In genomic region chr1:9248341-9249262, GRCh38 we compare ENCODE assay signal across 15 cellular contexts. TPM values are rescaled to one million over a fixed set of nuclear protein-coding genes. Genes with fewer than 3 reads are reported as not detected.
DNase-seq lines count a peak whose midpoint lies in the region; ATAC-seq and TF ChIP-seq lines count a peak whose summit lies in the region.
"Had no signal": no experiment of that assay in that cellular context is flagged by ENCODE, and none has a peak within 500 bp of the region (broad histone marks: within the 10 kb centered on the region; RNA-seq: fewer than 3 reads in every experiment).

No MANE protein-coding gene starts in this region.

- no peaks in the 10 kb centered on the region for H3K79me2 ChIP-seq in mammary epithelial cell (ENCODE audit: insufficient read depth, low read length)

- no peaks in the 10 kb centered on the region for H4K20me1 ChIP-seq in mammary epithelial cell (ENCODE audit: insufficient read depth, low read length)

- CTCF ChIA-PET in mammary epithelial cell (lab: Charles Lee; ENCODE audit: low non-redundant PET) = no interaction called here

- H3K9me3 ChIP-seq in breast epithelium (no peaks in the 10 kb centered on the region), mammary epithelial cell (replicated peaks; ENCODE audit: insufficient read depth, low read length) (no peaks in the 10 kb centered on the region), neutrophil (no peaks in the 10 kb centered on the region), upper lobe of right lung (no peaks in the 10 kb centered on the region), sigmoid colon (no peaks in the 10 kb centered on the region)

- no peak overlapping the region for H3K4me2 ChIP-seq in mammary epithelial cell (ENCODE audit: insufficient read depth, low read depth, low read length)
- H3K4me2 ChIP-seq: PC-9 had no signal

- DNase-seq in breast epithelium (ENCODE audit: low spot score in 2 of 2) (no peak), mammary epithelial cell (no peak), fibroblast of gingiva (ENCODE audit: low read depth) (peak; percentile 29), upper lobe of right lung (no peak), sigmoid colon (no peak), COLO829 (ENCODE audit: low spot score) (no peak), NCI-H146 treated with DMSO at 0.1 percent for 48 hours (lab: John Stamatoyannopoulos, UW; ENCODE audit: unreplicated experiment) (no peak)
- DNase-seq: activated CD4-positive, alpha-beta T cell treated with anti-CD3 and anti-CD28 coated beads, Interleukin-2, amount 10 ng/mL, durations not matched to agents 24 days and 14 days; activated effector memory CD4-positive, alpha-beta T cell treated with Interleukin-2 at 50 U/mL for 16 hours; Calu3; erythroblast; PC-9 had no signal

- in situ Hi-C loops in mammary epithelial cell (cut with MboI; ENCODE audit: low sequenced_read_pairs in 2 of 2) = no loop called here

- H3K27ac ChIP-seq in breast epithelium = peak overlapping the region; percentile 14 to 66
- H3K27ac ChIP-seq in mammary epithelial cell (ENCODE audit: insufficient read depth, low read depth, low read length) = no peak overlapping the region
- H3K27ac ChIP-seq in neutrophil = peak overlapping the region; percentile 45
- H3K27ac ChIP-seq in upper lobe of right lung = peak overlapping the region; percentile 53
- peak overlapping the region in 2 of 4 donors; percentile 61 to 81 for H3K27ac ChIP-seq in sigmoid colon
- H3K27ac ChIP-seq: PC-9 had no signal

- no peak for TF ChIP-seq EP300 in sigmoid colon (IDR thresholded peaks at IDR 0.05)

- H2AFZ ChIP-seq in mammary epithelial cell (ENCODE audit: low read depth, low read length) = no peak overlapping the region
- H2AFZ ChIP-seq: PC-9 had no signal

- no peaks in the 10 kb centered on the region for H3K36me3 ChIP-seq in breast epithelium
- no peaks in the 10 kb centered on the region for H3K36me3 ChIP-seq in mammary epithelial cell (ENCODE audit: insufficient read depth, low read length)
- peaks cover 54% of the 10 kb centered on the region for H3K36me3 ChIP-seq in neutrophil
- peaks cover 22% of the 10 kb centered on the region for H3K36me3 ChIP-seq in upper lobe of right lung
- peaks cover 4 to 30% (median 22%) of the 10 kb centered on the region in 4 donors for H3K36me3 ChIP-seq in sigmoid colon

- dilution Hi-C loops in mammary epithelial cell (cut with HindIII; ENCODE audit: low sequenced_read_pairs) = no loop called here

- BruUV-seq in mammary epithelial cell (replicated peaks; lab: Mats Ljungman, UMichigan) = no TSS peak

- intact Hi-C loops in breast epithelium (cut with DNase I; ENCODE audit: low total_unique reads) = no loop called here
- intact Hi-C loops in mammary epithelial cell (cut with micrococcal nuclease) = no loop called here
- intact Hi-C loops in upper lobe of right lung (cut with DNase I) = no loop called here
- intact Hi-C loops in sigmoid colon (cut with DNase I) = no loop called here

- H3K4me3 ChIP-seq in breast epithelium (no peak overlapping the region), mammary epithelial cell (replicated peaks in 1 of 3; ENCODE audit: insufficient read depth in 1 of 3, low read depth in 2 of 3, low read length in 3 of 3) (no peak overlapping the region), neutrophil (ENCODE audit: low read depth in 1 of 2, low read length in 1 of 2) (no peak overlapping the region), upper lobe of right lung (no peak overlapping the region), sigmoid colon (no peak overlapping the region)
- H3K4me3 ChIP-seq: cardiac muscle cell, PC-9 had no signal

- H3K27me3 ChIP-seq in breast epithelium (no peaks in the 10 kb centered on the region), mammary epithelial cell (ENCODE audit: insufficient read depth, low read length) (no peaks in the 10 kb centered on the region), neutrophil (no peaks in the 10 kb centered on the region), upper lobe of right lung (no peaks in the 10 kb centered on the region), sigmoid colon (no peaks in the 10 kb centered on the region)
- H3K27me3 ChIP-seq: cardiac muscle cell had no signal

- TF ChIP-seq CTCF in breast epithelium (IDR thresholded peaks at IDR 0.05) = no peak
- no peak for TF ChIP-seq CTCF in mammary epithelial cell (conservative IDR thresholded peaks at IDR 0.05 in 1 of 2, IDR thresholded peaks at IDR 0.05 in 1 of 2; ENCODE audit: extremely low read depth in 1 of 2, insufficient read depth in 1 of 2, low read depth in 1 of 2, low read length in 2 of 2)
- no peak for TF ChIP-seq CTCF in neutrophil (IDR thresholded peaks at IDR 0.05)
- TF ChIP-seq CTCF in upper lobe of right lung (IDR thresholded peaks at IDR 0.05) = no peak
- no peak for TF ChIP-seq CTCF in sigmoid colon (IDR thresholded peaks at IDR 0.05)

- 67% methylated on average over 15 of the region's 21 CpGs for WGBS in mammary epithelial cell (ENCODE audit: low coverage, missing lambda C conversion rate)
- 81 to 89% methylated on average over 21 of the region's 21 CpGs for WGBS in sigmoid colon, 2 donors

- no peak overlapping the region for H3K9ac ChIP-seq in mammary epithelial cell (ENCODE audit: insufficient read depth, low read length)

- no peak for ATAC-seq in upper lobe of right lung
- ATAC-seq: sciatic nerve had no signal

- TF ChIP-seq POLR2A in breast epithelium (IDR thresholded peaks at IDR 0.05) = no peak
- no peak for TF ChIP-seq POLR2A in sigmoid colon (IDR thresholded peaks at IDR 0.05)

- H3K4me1 ChIP-seq in breast epithelium (peaks cover 0 to 22% of the 10 kb centered on the region in 2 donors), mammary epithelial cell (ENCODE audit: insufficient read depth, low read length) (no peaks in the 10 kb centered on the region), neutrophil (ENCODE audit: control insufficient read depth in 1 of 2, insufficient read depth in 1 of 2, low read depth in 1 of 2, low read length in 1 of 2) (peaks cover 44 to 48% of the 10 kb centered on the region in 2 experiments), upper lobe of right lung (peaks cover 35% of the 10 kb centered on the region), sigmoid colon (peaks cover 0 to 66% (median 52%) of the 10 kb centered on the region in 4 donors)

RNA-seq across cellular contexts. Expression of gene H6PD, which starts 14.0 kb away (rescaled TPM):
- 10 to 100 TPM; 46.4 to 77.4 (median 49.5) TPM for total RNA-seq in breast epithelium
- 10 to 100 TPM; 12.6 to 18.0 TPM for total RNA-seq in mammary epithelial cell
- polyA plus RNA-seq in mammary epithelial cell = 5.4 TPM
- 12.0 TPM for polyA minus RNA-seq in mammary epithelial cell
- total RNA-seq in upper lobe of right lung = 43.7 TPM
- 10 to 100 TPM; 21.6 to 34.3 (median 25.0) TPM for total RNA-seq in sigmoid colon
- 10 to 100 TPM in 1 of 3 donors, 1 to 10 TPM in 2; 2.8 to 25.9 (median 3.0) TPM for polyA plus RNA-seq in sigmoid colon

RNA-seq across cellular contexts. Expression of gene SPSB1, which starts 44.1 kb away (rescaled TPM):
- total RNA-seq in breast epithelium = 10 to 100 TPM; 30.6 to 52.5 (median 34.4) TPM
- 10 to 100 TPM; 18.2 to 56.7 TPM for total RNA-seq in mammary epithelial cell
- polyA plus RNA-seq in mammary epithelial cell = 13.2 TPM
- polyA minus RNA-seq in mammary epithelial cell = 17.3 TPM
- 29.0 TPM for total RNA-seq in upper lobe of right lung
- total RNA-seq in sigmoid colon = 10 to 100 TPM; 17.4 to 34.3 (median 24.1) TPM
- polyA plus RNA-seq in sigmoid colon = 10 to 100 TPM; 25.7 to 31.2 (median 26.4) TPM
